10 cellular contexts compared by ENCODE assay signal in genomic region chr6:151627689-151628444, GRCh38.
DNase-seq lines count a peak whose midpoint lies in the region; ATAC-seq and TF ChIP-seq lines count a peak whose summit lies in the region.
"Had no signal": no experiment of that assay in that cellular context is flagged by ENCODE, and none has a peak within 500 bp of the region (broad histone marks: within the 10 kb centered on the region; RNA-seq: fewer than 3 reads in every experiment).

No MANE protein-coding gene starts in this region.

- no peaks in the 10 kb centered on the region for H3K27me3 ChIP-seq in brain microvascular endothelial cell (replicated peaks)

- no peaks in the 10 kb centered on the region for H3K9me3 Mint-ChIP-seq in activated CD4-positive, alpha-beta T cell treated with anti-CD3 and anti-CD28 coated beads for 36 hours (ENCODE audit: low read depth)
- H3K9me3 Mint-ChIP-seq in MCF 10A (ENCODE audit: unreplicated experiment), result no peaks in the 10 kb centered on the region
- no peaks in the 10 kb centered on the region for H3K9me3 Mint-ChIP-seq in stimulated activated effector memory CD8-positive, alpha-beta T cell treated with anti-CD3 and anti-CD28 coated beads, Interleukin-12 subunit alpha, Interleukin-12 subunit beta, amount 100 ng/mL, for 72 hours

- POLR2A ChIA-PET in activated CD4-positive, alpha-beta T cell treated with anti-CD3 and anti-CD28 coated beads for 36 hours (lab: Charles Lee), result no interaction called here
- POLR2A ChIA-PET in MCF 10A (lab: Yijun Ruan, JAX), result interaction anchor here (0.7 to 1.8 kb wide), 7 partner anchors 8 to 656 kb away, joined by 3 to 5 read pairs (median 3); partner anchors contain the start of gene RMND1

- H3K4me1 Mint-ChIP-seq in activated CD4-positive, alpha-beta T cell treated with anti-CD3 and anti-CD28 coated beads for 36 hours, result peaks cover 18% of the 10 kb centered on the region
- peaks cover 25% of the 10 kb centered on the region for H3K4me1 Mint-ChIP-seq in MCF 10A (ENCODE audit: insufficient read depth, unreplicated experiment)
- H3K4me1 Mint-ChIP-seq in stimulated activated effector memory CD8-positive, alpha-beta T cell treated with anti-CD3 and anti-CD28 coated beads, Interleukin-12 subunit alpha, Interleukin-12 subunit beta, amount 100 ng/mL, for 72 hours, result peaks cover 6% of the 10 kb centered on the region

- in situ Hi-C loops in brain microvascular endothelial cell (cut with HindIII; ENCODE audit: low pct_ligation_motif_present, low sequenced_read_pairs), result no loop called here

- DNase-seq in activated CD4-positive, alpha-beta T cell treated with anti-CD3 and anti-CD28 coated beads for 36 hours, result no peak
- no peak for DNase-seq in activated CD4-positive, alpha-beta T cell treated with anti-CD3 and anti-CD28 coated beads for 1 hour
- DNase-seq in MCF 10A (ENCODE audit: unreplicated experiment), result peak; percentile 76
- no peak for DNase-seq in stimulated activated effector memory CD8-positive, alpha-beta T cell treated with anti-CD3 and anti-CD28 coated beads, Interleukin-12 subunit alpha, Interleukin-12 subunit beta, amount 100 ng/mL, for 72 hours (ENCODE audit: low spot score in 2 of 2)
- no peak for DNase-seq in brain microvascular endothelial cell
- DNase-seq: 8988T, NCI-H345 had no signal

- ATAC-seq in activated CD4-positive, alpha-beta T cell treated with anti-CD3 and anti-CD28 coated beads for 36 hours, result peak; percentile 83
- peak; percentile 90 for ATAC-seq in HG03432 (IDR thresholded peaks at IDR 0.05; ENCODE audit: unreplicated experiment)
- ATAC-seq in stimulated activated effector memory CD8-positive, alpha-beta T cell treated with anti-CD3 and anti-CD28 coated beads, Interleukin-12 subunit alpha, Interleukin-12 subunit beta, amount 100 ng/mL, for 72 hours, result peak; percentile 72
- ATAC-seq in GM19324 (IDR thresholded peaks at IDR 0.05; ENCODE audit: low FRiP score, unreplicated experiment), result no peak
- ATAC-seq in GM18517 (IDR thresholded peaks at IDR 0.05; ENCODE audit: unreplicated experiment), result no peak

- no peaks in the 10 kb centered on the region for H3K36me3 Mint-ChIP-seq in activated CD4-positive, alpha-beta T cell treated with anti-CD3 and anti-CD28 coated beads for 36 hours (ENCODE audit: low read depth)
- no peaks in the 10 kb centered on the region for H3K36me3 Mint-ChIP-seq in MCF 10A (ENCODE audit: insufficient read depth, unreplicated experiment)
- no peaks in the 10 kb centered on the region for H3K36me3 Mint-ChIP-seq in stimulated activated effector memory CD8-positive, alpha-beta T cell treated with anti-CD3 and anti-CD28 coated beads, Interleukin-12 subunit alpha, Interleukin-12 subunit beta, amount 100 ng/mL, for 72 hours

- no peaks in the 10 kb centered on the region for H3K36me3 ChIP-seq in brain microvascular endothelial cell (replicated peaks)

- BruUV-seq in MCF 10A (replicated peaks; lab: Mats Ljungman, UMichigan), result no TSS peak

- H3K27me3 Mint-ChIP-seq in activated CD4-positive, alpha-beta T cell treated with anti-CD3 and anti-CD28 coated beads for 36 hours, result peaks cover 18% of the 10 kb centered on the region
- H3K27me3 Mint-ChIP-seq in MCF 10A (ENCODE audit: insufficient read depth, unreplicated experiment), result no peaks in the 10 kb centered on the region

- no peak for TF ChIP-seq CTCF in MCF 10A (IDR thresholded peaks at IDR 0.05; ENCODE audit: unreplicated experiment)
- no peak for TF ChIP-seq CTCF in brain microvascular endothelial cell (IDR thresholded peaks at IDR 0.05; ENCODE audit: low read depth, low read length, missing control alignments)

- no peak overlapping the region for H3K4me3 Mint-ChIP-seq in activated CD4-positive, alpha-beta T cell treated with anti-CD3 and anti-CD28 coated beads for 36 hours
- H3K4me3 Mint-ChIP-seq in MCF 10A (ENCODE audit: unreplicated experiment), result peak overlapping the region; percentile 47
- no peak overlapping the region for H3K4me3 Mint-ChIP-seq in stimulated activated effector memory CD8-positive, alpha-beta T cell treated with anti-CD3 and anti-CD28 coated beads, Interleukin-12 subunit alpha, Interleukin-12 subunit beta, amount 100 ng/mL, for 72 hours

- H3K27ac ChIP-seq in brain microvascular endothelial cell, result no peak overlapping the region

- H3K4me3 ChIP-seq in brain microvascular endothelial cell (ENCODE audit: low read depth, low read length), result no peak overlapping the region

- no peak overlapping the region for H3K27ac Mint-ChIP-seq in activated CD4-positive, alpha-beta T cell treated with anti-CD3 and anti-CD28 coated beads for 36 hours
- H3K27ac Mint-ChIP-seq in MCF 10A (ENCODE audit: low read depth, unreplicated experiment), result peak overlapping the region; percentile 34
- no peak overlapping the region for H3K27ac Mint-ChIP-seq in stimulated activated effector memory CD8-positive, alpha-beta T cell treated with anti-CD3 and anti-CD28 coated beads, Interleukin-12 subunit alpha, Interleukin-12 subunit beta, amount 100 ng/mL, for 72 hours

- intact Hi-C loops in activated CD4-positive, alpha-beta T cell treated with anti-CD3 and anti-CD28 coated beads for 36 hours (cut with DNase I, micrococcal nuclease), result loop anchor here in 1 of 2 experiments (5.0 kb wide), 1 partner anchor 61 kb away; no protein-coding TSS in a partner anchor
- intact Hi-C loops in MCF 10A (cut with micrococcal nuclease), result no loop called here

- CTCF ChIA-PET in activated CD4-positive, alpha-beta T cell treated with anti-CD3 and anti-CD28 coated beads for 36 hours (lab: Charles Lee), result interaction anchor here (0.6 to 0.9 kb wide), 4 partner anchors 8 to 47 kb away, joined by 3 to 4 read pairs (median 3); no protein-coding TSS in a partner anchor
- CTCF ChIA-PET in MCF 10A (lab: Yijun Ruan, JAX), result interaction anchor here (0.6 to 1.6 kb wide), 3 partner anchors 10 to 559 kb away, joined by 3 to 4 read pairs (median 3); no protein-coding TSS in a partner anchor

Comparison
In these comparisons a context has a peak if more than half of its experiments do, and no peak if none do; other contexts are left out.
1. ATAC-seq: peak in activated CD4-positive, alpha-beta T cell treated with anti-CD3 and anti-CD28 coated beads for 36 hours (single experiment), HG03432 (single experiment) and stimulated activated effector memory CD8-positive, alpha-beta T cell treated with anti-CD3 and anti-CD28 coated beads, Interleukin-12 subunit alpha, Interleukin-12 subunit beta, amount 100 ng/mL, for 72 hours (single experiment); none in GM19324 (single experiment) and GM18517 (single experiment).